8 cellular contexts compared by ENCODE assay signal in genomic region chr15:40097968-40098476, GRCh38. TPM values are rescaled to one million over a fixed set of nuclear protein-coding genes. Genes with fewer than 3 reads are reported as not detected.
DNase-seq lines count a peak whose midpoint lies in the region; ATAC-seq and TF ChIP-seq lines count a peak whose summit lies in the region.

No MANE protein-coding gene starts in this region.

- H3K4me3 ChIP-seq in DOHH2 (ENCODE audit: low read length) (peak overlapping the region; percentile 64), adrenal gland (no peak overlapping the region), muscle layer of colon (ENCODE audit: low read depth in 1 of 2, low read length in 2 of 2) (peak overlapping the region in 1 of 2 donors; percentile 8)

- DNase-seq in KBM-7, result peak; percentile 68
- DNase-seq in adrenal gland, result peak in 6 of 7 donors; percentile 54 to 78 (median 64)
- no peak for DNase-seq in foreskin keratinocyte
- DNase-seq in activated CD4-positive, alpha-beta T cell treated with anti-CD3 and anti-CD28 coated beads, Interleukin-2, amount 50 U/mL, for 4 hours, result no peak

- H3F3A ChIP-seq in DOHH2 (ENCODE audit: control insufficient read depth, insufficient read depth), result peaks cover 56% of the 10 kb centered on the region

- no peaks in the 10 kb centered on the region for H4K20me1 ChIP-seq in DOHH2 (ENCODE audit: control insufficient read depth, insufficient read depth, low read depth, low read length)

- H3K9me3 ChIP-seq in DOHH2 (ENCODE audit: control insufficient read depth, insufficient read depth, low read length) (no peaks in the 10 kb centered on the region), adrenal gland (replicated peaks in 1 of 3) (no peaks in the 10 kb centered on the region), muscle layer of colon (ENCODE audit: low read length) (no peaks in the 10 kb centered on the region)

- intact Hi-C loops in adrenal gland (cut with DNase I), result no loop called here

- in situ Hi-C loops in KBM-7 (cut with MboI; ENCODE audit: low pct_unique_long_range_greater_than_20kb, low sequenced_read_pairs), result no loop called here

- peak overlapping the region; percentile 97 for H3K4me2 ChIP-seq in DOHH2 (ENCODE audit: low read length)

- no peaks in the 10 kb centered on the region for H3K27me3 ChIP-seq in DOHH2 (ENCODE audit: control insufficient read depth, low read length)
- no peaks in the 10 kb centered on the region for H3K27me3 ChIP-seq in adrenal gland
- no peaks in the 10 kb centered on the region for H3K27me3 ChIP-seq in muscle layer of colon (ENCODE audit: control insufficient read depth in 1 of 2, insufficient read depth in 2 of 2, low read length in 2 of 2)
- no peaks in the 10 kb centered on the region for H3K27me3 ChIP-seq in foreskin keratinocyte

- 41 to 52% (median 43%) methylated on average over 6 to 10 of the region's 10 CpGs for WGBS in adrenal gland, 4 donors

- no peaks in the 10 kb centered on the region for H3K9me2 ChIP-seq in DOHH2 (replicated peaks; ENCODE audit: control insufficient read depth, low read length)

- H3K4me1 ChIP-seq in DOHH2 (ENCODE audit: control insufficient read depth, low read length) (peaks cover 99% of the 10 kb centered on the region), adrenal gland (replicated peaks in 1 of 2) (peaks cover 32 to 88% of the 10 kb centered on the region in 2 donors), muscle layer of colon (ENCODE audit: insufficient read depth, low read length) (peaks cover 100% of the 10 kb centered on the region), foreskin keratinocyte (peaks cover 10% of the 10 kb centered on the region)

- TF ChIP-seq CTCF in DOHH2 (IDR thresholded peaks at IDR 0.05; ENCODE audit: low read depth, low read length, poor library complexity, severe bottlenecking), result no peak
- TF ChIP-seq CTCF in adrenal gland (IDR thresholded peaks at IDR 0.05), result no peak
- no peak for TF ChIP-seq CTCF in foreskin keratinocyte (conservative IDR thresholded peaks at IDR 0.05)

- no peak overlapping the region for H3K9ac ChIP-seq in muscle layer of colon (ENCODE audit: low read length)

- H3K79me2 ChIP-seq in DOHH2 (ENCODE audit: control insufficient read depth, low read length), result peaks cover 41% of the 10 kb centered on the region

- H3K36me3 ChIP-seq in DOHH2 (ENCODE audit: control insufficient read depth, low read length) (peaks cover 62% of the 10 kb centered on the region), adrenal gland (replicated peaks in 1 of 2) (no peaks in the 10 kb centered on the region), muscle layer of colon (ENCODE audit: insufficient read depth, low read length) (peaks cover 15% of the 10 kb centered on the region)

- no peak for ATAC-seq in foreskin keratinocyte
- ATAC-seq in GM18873 (IDR thresholded peaks at IDR 0.05; ENCODE audit: low FRiP score, unreplicated experiment), result no peak
- no peak for ATAC-seq in GM18867 (IDR thresholded peaks at IDR 0.05; ENCODE audit: unreplicated experiment)

- H3K27ac ChIP-seq in DOHH2 (ENCODE audit: low read depth, low read length) (peak overlapping the region; percentile 98), adrenal gland (peak overlapping the region in 4 of 5 donors; percentile 45 to 89 (median 72)), muscle layer of colon (ENCODE audit: low read depth, low read length) (peak overlapping the region; percentile 64), foreskin keratinocyte (no peak overlapping the region)

- TF ChIP-seq POLR2A in adrenal gland (IDR thresholded peaks at IDR 0.05), result no peak

RNA-seq across cellular contexts. Expression of gene BMF, which starts 10.7 kb away (rescaled TPM):
- total RNA-seq in adrenal gland (10 to 100 TPM in 3 of 8 donors, 1 to 10 TPM in 5; 4.8 to 12.8 (median 7.7) TPM), foreskin keratinocyte (0.07 and 0.34 TPM in 2 replicates)
- polyA plus RNA-seq in adrenal gland (1 to 10 TPM; 1.3 to 9.3 (median 2.5) TPM), foreskin keratinocyte (0.07 and 0.22 TPM in 2 replicates)

RNA-seq across cellular contexts. Expression of gene SRP14, which starts 59.0 kb away (rescaled TPM):
- total RNA-seq in adrenal gland (100 to 1,000 TPM; 173 to 689 (median 275) TPM), foreskin keratinocyte (136 and 141 TPM in 2 replicates)
- polyA plus RNA-seq in adrenal gland (100 to 1,000 TPM; 352 to 989 (median 549) TPM), foreskin keratinocyte (403 and 413 TPM in 2 replicates)

Comparison
In these comparisons a context has a peak if more than half of its experiments do, and no peak if none do; other contexts are left out.
1. DNase-seq: peak in KBM-7 (single experiment) and adrenal gland (6 of 7); none in foreskin keratinocyte (0 of 2) and activated CD4-positive, alpha-beta T cell treated with anti-CD3 and anti-CD28 coated beads, Interleukin-2, amount 50 U/mL, for 4 hours (0 of 2).